In the genomic region with DNA sequence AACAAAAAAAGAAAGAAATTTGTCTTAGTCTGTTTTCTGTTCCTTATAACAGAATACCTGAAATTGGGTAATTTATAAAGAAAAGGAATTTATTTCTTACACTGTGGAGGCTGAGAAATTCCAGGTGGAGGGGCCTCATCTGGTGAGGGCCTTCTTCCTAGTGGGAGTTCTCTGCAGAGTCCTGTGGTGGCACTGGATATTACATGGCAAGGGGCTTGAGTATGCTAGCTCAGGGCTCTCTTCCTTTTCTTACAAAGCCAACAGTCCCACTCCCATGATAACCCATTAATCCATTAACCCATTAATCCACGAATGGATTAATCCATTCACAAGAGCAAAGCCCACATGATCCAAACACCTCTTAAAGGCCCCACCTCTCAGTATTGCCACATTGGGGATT, we compare ENCODE assay signal across 1 cellular context.
TF ChIP-seq lines count a peak whose summit lies in the region.

No MANE protein-coding gene starts in this region.

TF ChIP-seq in HEK293, 187 proteins besides CTCF, POLR2A, EP300 and RAD21 (continued from another document):
- TF ChIP-seq ZNF548 (tag by site-specific recombination; IDR thresholded peaks at IDR 0.05) (no peak), ZNF335 (tag by site-specific recombination; conservative IDR thresholded peaks at IDR 0.05) (peak; percentile 57), ZSCAN23 (tag by site-specific recombination; IDR thresholded peaks at IDR 0.05) (no peak)
- TF ChIP-seq, protein P1, sequence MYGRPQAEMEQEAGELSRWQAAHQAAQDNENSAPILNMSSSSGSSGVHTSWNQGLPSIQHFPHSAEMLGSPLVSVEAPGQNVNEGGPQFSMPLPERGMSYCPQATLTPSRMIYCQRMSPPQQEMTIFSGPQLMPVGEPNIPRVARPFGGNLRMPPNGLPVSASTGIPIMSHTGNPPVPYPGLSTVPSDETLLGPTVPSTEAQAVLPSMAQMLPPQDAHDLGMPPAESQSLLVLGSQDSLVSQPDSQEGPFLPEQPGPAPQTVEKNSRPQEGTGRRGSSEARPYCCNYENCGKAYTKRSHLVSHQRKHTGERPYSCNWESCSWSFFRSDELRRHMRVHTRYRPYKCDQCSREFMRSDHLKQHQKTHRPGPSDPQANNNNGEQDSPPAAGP (tag by site-specific recombination; IDR thresholded peaks at IDR 0.05) = no peak
TF ChIP-seq in HEK293: peak in this region for 3.
